ENCODE assay signal across 14 cellular contexts in genomic region chr3:107826727-107827126, GRCh38.
A peak's percentile ranks its signal among the peaks of the same experiment; 100 is the strongest.
DNase-seq lines count a peak whose midpoint lies in the region; ATAC-seq, FAIRE-seq and TF ChIP-seq lines count a peak whose summit lies in the region.
"Had no signal": no experiment of that assay in that cellular context is flagged by ENCODE, and none has a peak within 500 bp of the region (broad histone marks: within the 10 kb centered on the region; RNA-seq: fewer than 3 reads in every experiment).

No MANE protein-coding gene starts in this region.

- intact Hi-C loops in heart left ventricle (cut with DNase I) (no loop called here), Right ventricle myocardium superior (cut with DNase I) (no loop called here), kidney (cut with DNase I) (no loop called here)

- H3K27me3 ChIP-seq in heart left ventricle = no peaks in the 10 kb centered on the region

- H3K27ac ChIP-seq in heart left ventricle (no peak overlapping the region), kidney (ENCODE audit: low read depth in 2 of 2, low read length in 2 of 2) (no peak overlapping the region)

- no peak for FAIRE-seq in kidney (lab: Jason Lieb, UNC)
- FAIRE-seq: HepG2, HTR-8/SVneo had no signal

- H3K4me3 ChIP-seq in heart left ventricle (no peak overlapping the region), kidney (ENCODE audit: low read length in 2 of 2) (no peak overlapping the region)

- H3K4me1 ChIP-seq in heart left ventricle (peaks cover 0 to 12% (median 0%) of the 10 kb centered on the region in 12 donors), kidney (ENCODE audit: control insufficient read depth in 1 of 2, insufficient read depth in 1 of 2, low read depth in 1 of 2, low read length in 2 of 2) (peaks cover 0 to 2% of the 10 kb centered on the region in 2 donors)
- H3K4me1 ChIP-seq: Caco-2 had no signal

- DNase-seq in heart left ventricle = peak in 3 of 5 donors; percentile 25 to 57 (median 31)
- no peak for DNase-seq in Right ventricle myocardium superior
- peak; percentile 86 for DNase-seq in NCI-H82 (lab: John Stamatoyannopoulos, UW)
- peak; percentile 82 for DNase-seq in kidney
- DNase-seq in islet precursor cell = no peak
- DNase-seq in midbrain (lab: John Stamatoyannopoulos, UW) = no peak
- no peak for DNase-seq in COLO668 (lab: John Stamatoyannopoulos, UW; ENCODE audit: unreplicated experiment)
- DNase-seq: Caco-2; CD8-positive, alpha-beta T cell; DMS 273 treated with DMSO at 0.1 percent for 48 hours; HCEC 1CT; HFFc6 had no signal

- TF ChIP-seq CTCF in heart left ventricle (IDR thresholded peaks at IDR 0.05) (no peak), kidney (IDR thresholded peaks at IDR 0.05; ENCODE audit: borderline replicate concordance, extremely low read depth, insufficient read depth) (no peak)

- WGBS in heart left ventricle, 4 donors = 78 to 82% (median 80%) methylated on average over 9 of the region's 9 CpGs

- ATAC-seq in heart left ventricle (no peak), Right ventricle myocardium superior (ENCODE audit: poor library complexity) (no peak)
- ATAC-seq: CD8-positive, alpha-beta T cell had no signal

- no peak overlapping the region for H3K9ac ChIP-seq in kidney (ENCODE audit: low read length in 2 of 2)

- TF ChIP-seq POLR2A in heart left ventricle (IDR thresholded peaks at IDR 0.05) = no peak

- H3K9me3 ChIP-seq in heart left ventricle = no peaks in the 10 kb centered on the region
- no peaks in the 10 kb centered on the region for H3K9me3 ChIP-seq in kidney (ENCODE audit: control insufficient read depth in 1 of 2, low read length in 2 of 2)
- H3K9me3 ChIP-seq: Caco-2 had no signal

- H3K36me3 ChIP-seq in heart left ventricle (no peaks in the 10 kb centered on the region), kidney (ENCODE audit: control insufficient read depth in 1 of 2, insufficient read depth in 2 of 2, low read length in 2 of 2) (no peaks in the 10 kb centered on the region)

Comparison
In these comparisons a context has a peak if more than half of its experiments do, and no peak if none do; other contexts are left out.
1. DNase-seq: peak in heart left ventricle (3 of 5), NCI-H82 (single experiment) and kidney (single experiment); none in Right ventricle myocardium superior (single experiment), islet precursor cell (single experiment), midbrain (single experiment) and COLO668 (single experiment).